28 cellular contexts compared by ENCODE assay signal in genomic region chr1:154652893-154653292, GRCh38.
"Had no signal": no experiment of that assay in that cellular context is flagged by ENCODE, and none has a peak within 500 bp of the region (broad histone marks: within the 10 kb centered on the region; RNA-seq: fewer than 3 reads in every experiment).

No MANE protein-coding gene starts in this region.

- H3K4me1 ChIP-seq: pancreas, prostate gland, right atrium auricular region, right lobe of liver, sigmoid colon, stomach, thyroid gland, tibial nerve, upper lobe of left lung, vagina had no signal

- H3K4me3 Mint-ChIP-seq: natural killer cell treated with Interleukin-12 subunit alpha and Interleukin-12 subunit beta and Interleukin-15 and Interleukin-18, amount 100 ng/mL, for 72 hours; nephron progenitor cell; neural crest cell; stimulated activated effector memory CD8-positive, alpha-beta T cell treated with anti-CD3 and anti-CD28 coated beads, Interleukin-12 subunit alpha, Interleukin-12 subunit beta, amount 100 ng/mL, for 72 hours; stimulated activated naive B cell treated with anti-CD40 and anti-IgM and Interleukin-4, amounts not matched to agents 10 μg/mL and 1 μg/mL and 100 μg/mL, for 72 hours; stimulated activated naive CD8-positive, alpha-beta T cell treated with anti-CD3 and anti-CD28 coated beads, Interleukin-15, Interleukin-2, amounts not matched to agents 100 ng/mL and 50 ng/mL, for 24 hours had no signal

- H3K4me3 ChIP-seq: pancreas, prostate gland, right atrium auricular region, right lobe of liver, sigmoid colon, stomach, thoracic aorta, thyroid gland, tibial nerve, upper lobe of left lung, vagina had no signal

- H3K36me3 Mint-ChIP-seq: natural killer cell treated with Interleukin-12 subunit alpha and Interleukin-12 subunit beta and Interleukin-15 and Interleukin-18, amount 100 ng/mL, for 72 hours; stimulated activated effector memory CD8-positive, alpha-beta T cell treated with anti-CD3 and anti-CD28 coated beads, Interleukin-12 subunit alpha, Interleukin-12 subunit beta, amount 100 ng/mL, for 72 hours; stimulated activated naive B cell treated with anti-CD40 and anti-IgM and Interleukin-4, amounts not matched to agents 10 μg/mL and 1 μg/mL and 100 μg/mL, for 72 hours had no signal

- FAIRE-seq: pancreas, small intestine, urothelium cell line had no signal

- H3K9me3 Mint-ChIP-seq: natural killer cell treated with Interleukin-12 subunit alpha and Interleukin-12 subunit beta and Interleukin-15 and Interleukin-18, amount 100 ng/mL, for 72 hours; stimulated activated effector memory CD8-positive, alpha-beta T cell treated with anti-CD3 and anti-CD28 coated beads, Interleukin-12 subunit alpha, Interleukin-12 subunit beta, amount 100 ng/mL, for 72 hours; stimulated activated naive B cell treated with anti-CD40 and anti-IgM and Interleukin-4, amounts not matched to agents 10 μg/mL and 1 μg/mL and 100 μg/mL, for 72 hours; stimulated activated naive CD8-positive, alpha-beta T cell treated with anti-CD3 and anti-CD28 coated beads, Interleukin-15, Interleukin-2, amounts not matched to agents 100 ng/mL and 50 ng/mL, for 24 hours had no signal

- DNase-seq: nephron progenitor cell; nucleus accumbens; pancreas; retina; right lobe of liver; sigmoid colon; small intestine; stimulated activated CD4-positive, alpha-beta T cell treated with anti-CD3 and anti-CD28 coated beads, Interleukin-15, amount 100 ng/mL, for 24 hours; stimulated activated CD4-positive, alpha-beta T cell treated with anti-CD3 and anti-CD28 coated beads, Interleukin-2, amount 100 ng/mL, for 24 hours; stimulated activated CD4-positive, alpha-beta T cell treated with anti-CD3 and anti-CD28 coated beads, Interleukin-2, amount 100 ng/mL, for 48 hours; stimulated activated CD4-positive, alpha-beta T cell treated with anti-CD3 and anti-CD28 coated beads, Interleukin-4, amount 100 ng/mL, for 24 hours; stimulated activated naive B cell treated with anti-CD40 and anti-IgM and Interleukin-4, amounts not matched to agents 10 μg/mL and 1 μg/mL and 100 μg/mL, for 72 hours; stimulated activated naive CD4-positive, alpha-beta T cell treated with Interleukin-2 at 50 U/mL for 16 hours; stomach; thyroid gland; trophoblast cell; upper lobe of left lung had no signal

- H3K27me3 ChIP-seq: neutrophil, pancreas, right atrium auricular region, right lobe of liver, sigmoid colon, stomach, thyroid gland, upper lobe of left lung, vagina had no signal

- H3K9me3 ChIP-seq: neutrophil, pancreas, prostate gland, right atrium auricular region, right lobe of liver, sigmoid colon, stomach, thoracic aorta, thyroid gland, tibial nerve, upper lobe of left lung, vagina had no signal

- H3K27ac Mint-ChIP-seq: natural killer cell treated with Interleukin-12 subunit alpha and Interleukin-12 subunit beta and Interleukin-15 and Interleukin-18, amount 100 ng/mL, for 72 hours; nephron progenitor cell; stimulated activated effector memory CD8-positive, alpha-beta T cell treated with anti-CD3 and anti-CD28 coated beads, Interleukin-12 subunit alpha, Interleukin-12 subunit beta, amount 100 ng/mL, for 72 hours; stimulated activated naive B cell treated with anti-CD40 and anti-IgM and Interleukin-4, amounts not matched to agents 10 μg/mL and 1 μg/mL and 100 μg/mL, for 72 hours; stimulated activated naive CD8-positive, alpha-beta T cell treated with anti-CD3 and anti-CD28 coated beads, Interleukin-15, Interleukin-2, amounts not matched to agents 100 ng/mL and 50 ng/mL, for 24 hours had no signal

- H3K36me3 ChIP-seq: neutrophil, pancreas, prostate gland, right atrium auricular region, right lobe of liver, sigmoid colon, stomach, thoracic aorta, thyroid gland, tibial nerve, upper lobe of left lung, vagina had no signal

- ATAC-seq: natural killer cell treated with Interleukin-12 subunit alpha and Interleukin-12 subunit beta and Interleukin-15 and Interleukin-18, amount 100 ng/mL, for 72 hours; pancreas; right lobe of liver; stimulated activated effector memory CD8-positive, alpha-beta T cell treated with anti-CD3 and anti-CD28 coated beads, Interleukin-12 subunit alpha, Interleukin-12 subunit beta, amount 100 ng/mL, for 72 hours; stimulated activated naive B cell treated with anti-CD40 and anti-IgM and Interleukin-4, amounts not matched to agents 10 μg/mL and 1 μg/mL and 100 μg/mL, for 72 hours had no signal

- H3K4me1 Mint-ChIP-seq: nephron progenitor cell; neural crest cell; stimulated activated effector memory CD8-positive, alpha-beta T cell treated with anti-CD3 and anti-CD28 coated beads, Interleukin-12 subunit alpha, Interleukin-12 subunit beta, amount 100 ng/mL, for 72 hours; stimulated activated naive B cell treated with anti-CD40 and anti-IgM and Interleukin-4, amounts not matched to agents 10 μg/mL and 1 μg/mL and 100 μg/mL, for 72 hours had no signal

- H3K27ac ChIP-seq: neutrophil, pancreas, prostate gland, right atrium auricular region, right lobe of liver, sigmoid colon, stomach, thoracic aorta, thyroid gland, tibial nerve, upper lobe of left lung, vagina had no signal
